8 cellular contexts compared by ENCODE assay signal in genomic region chr19:4867534-4868285, GRCh38. TPM values are rescaled to one million over a fixed set of nuclear protein-coding genes. Genes with fewer than 3 reads are reported as not detected.
DNase-seq lines count a peak whose midpoint lies in the region; ATAC-seq and TF ChIP-seq lines count a peak whose summit lies in the region.

A gene with protein sequence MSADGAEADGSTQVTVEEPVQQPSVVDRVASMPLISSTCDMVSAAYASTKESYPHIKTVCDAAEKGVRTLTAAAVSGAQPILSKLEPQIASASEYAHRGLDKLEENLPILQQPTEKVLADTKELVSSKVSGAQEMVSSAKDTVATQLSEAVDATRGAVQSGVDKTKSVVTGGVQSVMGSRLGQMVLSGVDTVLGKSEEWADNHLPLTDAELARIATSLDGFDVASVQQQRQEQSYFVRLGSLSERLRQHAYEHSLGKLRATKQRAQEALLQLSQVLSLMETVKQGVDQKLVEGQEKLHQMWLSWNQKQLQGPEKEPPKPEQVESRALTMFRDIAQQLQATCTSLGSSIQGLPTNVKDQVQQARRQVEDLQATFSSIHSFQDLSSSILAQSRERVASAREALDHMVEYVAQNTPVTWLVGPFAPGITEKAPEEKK (minus strand): TSS chr19:4867667. CDS start chr19:4861394, 6,273 bp downstream.

- peak; percentile 100 for DNase-seq in AG20443 (ENCODE audit: low spot score)
- DNase-seq in Peyer's patch, result peak; percentile 97 to 99 (median 98)
- peak; percentile 91 for DNase-seq in activated T-cell treated with anti-CD3 and anti-CD28 coated beads, Interleukin-2, amount 50 U/mL, for 4 hours
- DNase-seq in stimulated activated CD8-positive, alpha-beta memory T cell treated with anti-CD3 and anti-CD28 coated beads, Interleukin-7, amount 100 ng/mL, for 1 hour (ENCODE audit: low read depth in 2 of 2), result peak; percentile 73 to 84

- TF ChIP-seq POLR2A in Peyer's patch (IDR thresholded peaks at IDR 0.05), result peak; percentile 53 to 77

- no peaks in the 10 kb centered on the region for H3K27me3 ChIP-seq in Peyer's patch
- H3K27me3 ChIP-seq in muscle layer of duodenum (ENCODE audit: low read depth, low read length), result no peaks in the 10 kb centered on the region

- H3K4me1 ChIP-seq in Peyer's patch (peaks cover 0 to 26% (median 0%) of the 10 kb centered on the region in 4 donors), muscle layer of duodenum (ENCODE audit: control insufficient read depth in 1 of 2, insufficient read depth in 2 of 2, low read length in 2 of 2) (peaks cover 4% of the 10 kb centered on the region in 2 donors)

- ATAC-seq in GM18907 (IDR thresholded peaks at IDR 0.05; ENCODE audit: unreplicated experiment) (peak; percentile 61), HG03378 (IDR thresholded peaks at IDR 0.05; ENCODE audit: unreplicated experiment) (peak; percentile 45), esophagus mucosa (peak; percentile 95)
- peak; percentile 95 to 96 for ATAC-seq in activated T-cell treated with anti-CD3 and anti-CD28 coated beads, Interleukin-2, amount 50 U/mL, for 4 hours

- H3K4me1 Mint-ChIP-seq in activated T-cell treated with anti-CD3 and anti-CD28 coated beads, Interleukin-2, amount 50 U/mL, for 4 hours (ENCODE audit: low read depth), result peaks cover 20% of the 10 kb centered on the region

- H3K36me3 ChIP-seq in Peyer's patch, result no peaks in the 10 kb centered on the region
- no peaks in the 10 kb centered on the region for H3K36me3 ChIP-seq in muscle layer of duodenum (ENCODE audit: control insufficient read depth in 1 of 2, insufficient read depth in 2 of 2, low read length in 2 of 2)

- peak within 1 kb of the TSS; percentile 82 for H3K4me3 Mint-ChIP-seq in activated T-cell treated with anti-CD3 and anti-CD28 coated beads, Interleukin-2, amount 50 U/mL, for 4 hours

- H3K4me3 ChIP-seq in Peyer's patch (peak within 1 kb of the TSS; percentile 59 to 91 (median 70)), muscle layer of duodenum (ENCODE audit: low read depth in 1 of 2, low read length in 2 of 2) (peak within 1 kb of the TSS; percentile 81 to 84)

- H3K9me3 Mint-ChIP-seq in activated T-cell treated with anti-CD3 and anti-CD28 coated beads, Interleukin-2, amount 50 U/mL, for 4 hours, result no peaks in the 10 kb centered on the region

- no peaks in the 10 kb centered on the region for H3K36me3 Mint-ChIP-seq in activated T-cell treated with anti-CD3 and anti-CD28 coated beads, Interleukin-2, amount 50 U/mL, for 4 hours (ENCODE audit: insufficient read depth)

- H3K27ac ChIP-seq in Peyer's patch, result peak within 1 kb of the TSS; percentile 77 to 93 (median 83)
- H3K27ac ChIP-seq in muscle layer of duodenum (ENCODE audit: low read length), result peak within 1 kb of the TSS; percentile 73

- no peaks in the 10 kb centered on the region for H3K9me3 ChIP-seq in Peyer's patch
- H3K9me3 ChIP-seq in muscle layer of duodenum (ENCODE audit: control insufficient read depth in 1 of 2, low read length in 2 of 2), result no peaks in the 10 kb centered on the region

- H3K27me3 Mint-ChIP-seq in activated T-cell treated with anti-CD3 and anti-CD28 coated beads, Interleukin-2, amount 50 U/mL, for 4 hours (ENCODE audit: low read depth), result peaks cover 3% of the 10 kb centered on the region

- TF ChIP-seq CTCF in Peyer's patch (IDR thresholded peaks at IDR 0.05), result no peak

RNA-seq across cellular contexts. Expression of the gene that starts here (rescaled TPM):
- total RNA-seq in Peyer's patch (100 to 1,000 TPM in 3 of 4 donors, 10 to 100 TPM in 1; 22.3 to 150 (median 108) TPM), esophagus mucosa (152 TPM)
- 10 to 100 TPM; 15.8 to 20.6 (median 19.8) TPM for total RNA-seq in activated T-cell treated with anti-CD3 and anti-CD28 coated beads, Interleukin-2, amount 50 U/mL, for 4 hours

Comparison
In these comparisons a context has a peak if more than half of its experiments do, and no peak if none do; other contexts are left out.
1. Peak in every context shown above with its lines: DNase-seq, ATAC-seq, H3K4me3 ChIP-seq and H3K27ac ChIP-seq.
2. ATAC-seq: peak in every context shown above with its lines; median percentile 96 in activated T-cell treated with anti-CD3 and anti-CD28 coated beads, Interleukin-2, amount 50 U/mL, for 4 hours; 95 in esophagus mucosa; 61 in GM18907; 45 in HG03378.